8 cellular contexts compared by ENCODE assay signal in the genomic region with DNA sequence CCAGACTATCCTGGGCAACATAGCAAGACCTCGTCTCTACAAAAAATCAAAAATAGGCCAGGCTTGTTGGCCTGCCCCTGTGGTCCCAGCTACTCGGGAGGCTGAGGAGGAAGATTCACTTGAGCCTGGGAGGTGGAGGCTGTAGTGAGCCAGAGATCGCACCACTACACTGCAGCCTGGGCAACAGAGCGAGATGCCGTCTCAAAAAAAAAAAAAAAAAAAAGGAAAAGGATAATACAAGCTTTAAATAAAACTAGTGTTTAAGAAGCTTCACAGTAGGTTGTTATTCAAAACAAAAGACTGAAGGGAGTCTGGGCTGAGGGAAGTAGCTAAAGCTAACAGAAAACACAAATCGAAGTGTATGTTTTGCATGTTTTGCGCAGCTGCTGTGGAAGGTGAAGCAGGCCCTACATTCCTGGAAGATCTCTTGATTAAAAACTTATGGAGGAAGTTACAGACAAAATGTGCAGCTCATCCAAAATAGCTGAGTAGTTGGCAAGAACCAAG. TPM values are rescaled to one million over a fixed set of nuclear protein-coding genes. Genes with fewer than 3 reads are reported as not detected.
A peak's percentile ranks its signal among the peaks of the same experiment; 100 is the strongest.
DNase-seq lines count a peak whose midpoint lies in the region; ATAC-seq and TF ChIP-seq lines count a peak whose summit lies in the region.

No MANE protein-coding gene starts in this region.

- H3K9me3 ChIP-seq in iPS-18c (ENCODE audit: control insufficient read depth, insufficient read depth, low read length) = no peaks in the 10 kb centered on the region

- ATAC-seq in HG03025 (IDR thresholded peaks at IDR 0.05; ENCODE audit: low FRiP score, unreplicated experiment) (peak; percentile 3), HG03280 (IDR thresholded peaks at IDR 0.05; ENCODE audit: unreplicated experiment) (no peak)
- no peak for ATAC-seq in activated T-helper 17 cell treated with anti-CD3 and anti-CD28 coated beads, Interleukin-2, amount 50 U/mL, for 72 hours (replicated peaks)
- no peak for ATAC-seq in stimulated activated naive B cell treated with anti-CD40 and anti-IgM and Interleukin-4, amounts not matched to agents 10 μg/mL and 1 μg/mL and 100 μg/mL, for 72 hours (replicated peaks)

- TF ChIP-seq CTCF in GM12864 (IDR thresholded peaks at IDR 0.05; ENCODE audit: low read depth, low read length, missing control alignments) = no peak

- H3K27me3 Mint-ChIP-seq in activated T-helper 17 cell treated with anti-CD3 and anti-CD28 coated beads, Interleukin-2, amount 50 U/mL, for 72 hours = no peaks in the 10 kb centered on the region
- H3K27me3 Mint-ChIP-seq in stimulated activated naive B cell treated with anti-CD40 and anti-IgM and Interleukin-4, amounts not matched to agents 10 μg/mL and 1 μg/mL and 100 μg/mL, for 72 hours = no peaks in the 10 kb centered on the region

- H3K9me3 Mint-ChIP-seq in activated T-helper 17 cell treated with anti-CD3 and anti-CD28 coated beads, Interleukin-2, amount 50 U/mL, for 72 hours = no peaks in the 10 kb centered on the region
- H3K9me3 Mint-ChIP-seq in stimulated activated naive B cell treated with anti-CD40 and anti-IgM and Interleukin-4, amounts not matched to agents 10 μg/mL and 1 μg/mL and 100 μg/mL, for 72 hours = no peaks in the 10 kb centered on the region

- no peak for DNase-seq in GM12864 (ENCODE audit: low read depth)
- no peak for DNase-seq in stimulated activated naive B cell treated with anti-CD40 and anti-IgM and Interleukin-4, amounts not matched to agents 10 μg/mL and 1 μg/mL and 100 μg/mL, for 72 hours
- DNase-seq in dermis blood vessel endothelial cell = no peak
- DNase-seq in NOMO-1 treated with DMSO at 0.1 percent for 48 hours (lab: John Stamatoyannopoulos, UW; ENCODE audit: unreplicated experiment) = no peak

- H3K27ac Mint-ChIP-seq in activated T-helper 17 cell treated with anti-CD3 and anti-CD28 coated beads, Interleukin-2, amount 50 U/mL, for 72 hours = peak overlapping the region; percentile 84
- H3K27ac Mint-ChIP-seq in stimulated activated naive B cell treated with anti-CD40 and anti-IgM and Interleukin-4, amounts not matched to agents 10 μg/mL and 1 μg/mL and 100 μg/mL, for 72 hours = peak overlapping the region; percentile 97

- H3K4me3 Mint-ChIP-seq in activated T-helper 17 cell treated with anti-CD3 and anti-CD28 coated beads, Interleukin-2, amount 50 U/mL, for 72 hours = peak overlapping the region; percentile 88
- H3K4me3 Mint-ChIP-seq in stimulated activated naive B cell treated with anti-CD40 and anti-IgM and Interleukin-4, amounts not matched to agents 10 μg/mL and 1 μg/mL and 100 μg/mL, for 72 hours = peak overlapping the region; percentile 87 to 98

- H3K4me3 ChIP-seq in GM12864 (ENCODE audit: low read depth, low read length) (peak overlapping the region; percentile 73), iPS-18c (ENCODE audit: insufficient read depth, low read depth, low read length) (peak overlapping the region; percentile 89; the same call in 1 of the 2 replicates)

- H3K36me3 Mint-ChIP-seq in activated T-helper 17 cell treated with anti-CD3 and anti-CD28 coated beads, Interleukin-2, amount 50 U/mL, for 72 hours (ENCODE audit: low read depth) = peaks cover 6% of the 10 kb centered on the region
- H3K36me3 Mint-ChIP-seq in stimulated activated naive B cell treated with anti-CD40 and anti-IgM and Interleukin-4, amounts not matched to agents 10 μg/mL and 1 μg/mL and 100 μg/mL, for 72 hours = peaks cover 0 to 3% of the 10 kb centered on the region in 2 donors

- peaks cover 3% of the 10 kb centered on the region for H3K4me1 Mint-ChIP-seq in activated T-helper 17 cell treated with anti-CD3 and anti-CD28 coated beads, Interleukin-2, amount 50 U/mL, for 72 hours
- peaks cover 9 to 20% of the 10 kb centered on the region in 2 donors for H3K4me1 Mint-ChIP-seq in stimulated activated naive B cell treated with anti-CD40 and anti-IgM and Interleukin-4, amounts not matched to agents 10 μg/mL and 1 μg/mL and 100 μg/mL, for 72 hours

RNA-seq across cellular contexts. Expression of gene C9orf40, which starts 0.6 kb away (rescaled TPM):
- total RNA-seq in activated T-helper 17 cell treated with anti-CD3 and anti-CD28 coated beads, Interleukin-2, amount 50 U/mL, for 72 hours = 10 to 100 TPM; 10.4 to 21.3 TPM
- total RNA-seq in dermis blood vessel endothelial cell = 4.1 and 4.7 TPM in 2 replicates
